8 cellular contexts compared by ENCODE assay signal in the genomic region with DNA sequence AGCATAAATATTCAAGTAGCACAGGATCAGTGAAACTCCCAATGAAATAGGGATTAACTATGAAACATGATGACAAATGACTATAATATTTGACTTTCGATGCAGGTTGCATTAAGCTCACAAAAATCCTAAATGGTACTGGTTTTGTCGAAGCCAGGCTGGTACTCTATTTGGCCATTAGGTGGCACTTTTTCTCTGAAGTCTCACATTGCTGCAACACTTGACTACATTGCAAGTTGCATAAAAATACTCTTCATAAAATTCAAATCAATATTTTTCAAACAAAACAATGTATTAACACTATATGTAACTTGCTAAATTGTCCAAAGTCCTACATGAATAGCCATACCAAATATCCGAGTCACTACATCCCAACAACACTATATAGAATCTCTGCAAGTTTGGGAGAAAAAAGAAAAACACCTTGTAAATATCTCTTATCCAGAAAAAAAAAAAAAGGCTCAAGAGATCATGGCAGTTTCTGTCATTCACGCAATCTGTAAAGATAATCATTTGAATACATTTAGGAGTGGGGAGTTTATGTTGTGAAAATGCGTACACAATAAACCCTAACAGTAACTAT. TPM values are rescaled to one million over a fixed set of nuclear protein-coding genes. Genes with fewer than 3 reads are reported as not detected.
A peak's percentile ranks its signal among the peaks of the same experiment; 100 is the strongest.
DNase-seq lines count a peak whose midpoint lies in the region; ATAC-seq and TF ChIP-seq lines count a peak whose summit lies in the region.

No MANE protein-coding gene starts in this region.

- H3K27me3 ChIP-seq in left lung = no peaks in the 10 kb centered on the region
- no peaks in the 10 kb centered on the region for H3K27me3 ChIP-seq in vagina

- no peak overlapping the region for H3K27ac ChIP-seq in left lung
- H3K27ac ChIP-seq in vagina = no peak overlapping the region

- peak; percentile 54 for DNase-seq in NCI-H748 (lab: John Stamatoyannopoulos, UW; ENCODE audit: unreplicated experiment)
- DNase-seq in NCI-H748 treated with DMSO at 0.1 percent for 48 hours (lab: John Stamatoyannopoulos, UW) = no peak
- DNase-seq in NOMO-1 treated with DMSO at 0.1 percent for 48 hours (lab: John Stamatoyannopoulos, UW; ENCODE audit: unreplicated experiment) = peak; percentile 22
- peak; percentile 82 for DNase-seq in choroid plexus epithelial cell (ENCODE audit: low read depth)
- no peak for DNase-seq in left lung
- DNase-seq in vagina (ENCODE audit: extremely low spot score in 2 of 2) = no peak

- no peaks in the 10 kb centered on the region for H3K4me1 ChIP-seq in left lung
- H3K4me1 ChIP-seq in vagina = no peaks in the 10 kb centered on the region

- intact Hi-C loops in left lung (cut with DNase I) = loop anchor here in 1 of 2 donors (5.0 kb wide), 1 partner anchor 236 kb away; no protein-coding TSS in a partner anchor
- intact Hi-C loops in vagina (cut with DNase I) = no loop called here

- TF ChIP-seq CTCF in choroid plexus epithelial cell (conservative IDR thresholded peaks at IDR 0.05; ENCODE audit: low read depth, low read length) (peak; percentile 85), left lung (IDR thresholded peaks at IDR 0.05) (peak; percentile 74 to 75), vagina (IDR thresholded peaks at IDR 0.05) (peak; percentile 38 to 76 (median 63))

- no peak overlapping the region for H3K4me3 ChIP-seq in choroid plexus epithelial cell (ENCODE audit: low read depth, low read length)
- no peak overlapping the region for H3K4me3 ChIP-seq in left lung
- H3K4me3 ChIP-seq in vagina = no peak overlapping the region

- ATAC-seq in HG02943 (IDR thresholded peaks at IDR 0.05; ENCODE audit: low read depth, unreplicated experiment) (peak; percentile 43), left lung (peak; percentile 81), GM21576 (IDR thresholded peaks at IDR 0.05; ENCODE audit: unreplicated experiment) (no peak)

- no peak for TF ChIP-seq POLR2A in vagina (IDR thresholded peaks at IDR 0.05)

- no peaks in the 10 kb centered on the region for H3K9me3 ChIP-seq in left lung
- no peaks in the 10 kb centered on the region for H3K9me3 ChIP-seq in vagina

- H3K36me3 ChIP-seq in left lung (peaks cover 0 to 71% of the 10 kb centered on the region in 2 donors), vagina (peaks cover 0 to 39% of the 10 kb centered on the region in 2 donors)

RNA-seq across cellular contexts. Expression of a gene that starts 9.5 kb away (rescaled TPM):
- total RNA-seq in left lung = 10 to 100 TPM in 1 of 2 donors, 1 to 10 TPM in 1; 9.8 to 12.7 TPM
- 16.7 TPM for total RNA-seq in vagina

Comparison
In these comparisons a context has a peak if more than half of its experiments do, and no peak if none do; other contexts are left out.
1. DNase-seq: peak in NCI-H748 (single experiment), NOMO-1 treated with DMSO at 0.1 percent for 48 hours (single experiment) and choroid plexus epithelial cell (single experiment); none in NCI-H748 treated with DMSO at 0.1 percent for 48 hours (single experiment), left lung (0 of 2) and vagina (0 of 2).
2. Peak in every context shown above with its lines, with median percentiles within 50 percentile points of each other: CTCF ChIP-seq.